In genomic region chr3:31248619-31248992, GRCh38 we compare ENCODE assay signal across 12 cellular contexts.
DNase-seq lines count a peak whose midpoint lies in the region; ATAC-seq lines count a peak whose summit lies in the region.
"Had no signal": no experiment of that assay in that cellular context is flagged by ENCODE, and none has a peak within 500 bp of the region (broad histone marks: within the 10 kb centered on the region; RNA-seq: fewer than 3 reads in every experiment).

No MANE protein-coding gene starts in this region.

- peaks cover 4% of the 10 kb centered on the region for H3K36me3 Mint-ChIP-seq in activated naive CD8-positive, alpha-beta T cell treated with anti-CD3 and anti-CD28 coated beads for 36 hours

- H3K4me1 Mint-ChIP-seq in activated naive CD8-positive, alpha-beta T cell treated with anti-CD3 and anti-CD28 coated beads for 36 hours = peaks cover 51% of the 10 kb centered on the region
- H3K4me1 Mint-ChIP-seq: memory B cell had no signal

- peaks cover 4% of the 10 kb centered on the region for H3K9me3 Mint-ChIP-seq in activated naive CD8-positive, alpha-beta T cell treated with anti-CD3 and anti-CD28 coated beads for 36 hours
- H3K9me3 Mint-ChIP-seq: memory B cell had no signal

- peak overlapping the region; percentile 80 for H3K27ac Mint-ChIP-seq in activated naive CD8-positive, alpha-beta T cell treated with anti-CD3 and anti-CD28 coated beads for 36 hours
- H3K27ac Mint-ChIP-seq: memory B cell had no signal

- DNase-seq in NCI-H1417 (lab: John Stamatoyannopoulos, UW) (peak in 2 of 3 experiments; percentile 18 to 52), NCI-H1417 treated with DMSO at 0.1 percent for 48 hours (lab: John Stamatoyannopoulos, UW) (no peak), C1 segment of cervical spinal cord (lab: John Stamatoyannopoulos, UW) (no peak), HuH-7.5 (ENCODE audit: low spot score) (no peak)
- DNase-seq in activated naive CD8-positive, alpha-beta T cell treated with anti-CD3 and anti-CD28 coated beads for 36 hours = no peak
- DNase-seq: adrenal gland, GDM1, stomach had no signal

- no peak overlapping the region for H3K4me3 Mint-ChIP-seq in activated naive CD8-positive, alpha-beta T cell treated with anti-CD3 and anti-CD28 coated beads for 36 hours
- H3K4me3 Mint-ChIP-seq: memory B cell had no signal

- ATAC-seq in GM18873 (IDR thresholded peaks at IDR 0.05; ENCODE audit: low FRiP score, unreplicated experiment) = peak; percentile 3
- peak; percentile 5 for ATAC-seq in HG03066 (IDR thresholded peaks at IDR 0.05; ENCODE audit: low read depth, unreplicated experiment)
- ATAC-seq in GM19023 (IDR thresholded peaks at IDR 0.05; ENCODE audit: unreplicated experiment) = no peak

- no peaks in the 10 kb centered on the region for H3K27me3 Mint-ChIP-seq in activated naive CD8-positive, alpha-beta T cell treated with anti-CD3 and anti-CD28 coated beads for 36 hours

Comparison
In these comparisons a context has a peak if more than half of its experiments do, and no peak if none do; other contexts are left out.
1. DNase-seq: peak in NCI-H1417 (2 of 3); none in NCI-H1417 treated with DMSO at 0.1 percent for 48 hours (single experiment), activated naive CD8-positive, alpha-beta T cell treated with anti-CD3 and anti-CD28 coated beads for 36 hours (single experiment), C1 segment of cervical spinal cord (0 of 14) and HuH-7.5 (single experiment).